Comparison of ENCODE assay signal across 19 cellular contexts in genomic region chr12:127667131-127667685, GRCh38.
DNase-seq lines count a peak whose midpoint lies in the region; ATAC-seq and TF ChIP-seq lines count a peak whose summit lies in the region.
"Had no signal": no experiment of that assay in that cellular context is flagged by ENCODE, and none has a peak within 500 bp of the region (broad histone marks: within the 10 kb centered on the region; RNA-seq: fewer than 3 reads in every experiment).

No MANE protein-coding gene starts in this region.

- no peak overlapping the region for H3K4me3 Mint-ChIP-seq in HFFc6
- H3K4me3 Mint-ChIP-seq: CD14-positive monocyte; CD4-positive, alpha-beta memory T cell had no signal

- no peak overlapping the region for H3K4me3 ChIP-seq in H7 (ENCODE audit: insufficient read depth, low read depth, low read length)
- H3K4me3 ChIP-seq: BLaER1, HAP-1, K562 had no signal

- peak; percentile 26 for DNase-seq in AG08395 (ENCODE audit: low spot score)
- DNase-seq in HFFc6: peak; percentile 35
- DNase-seq in myocyte (ENCODE audit: low read depth): peak; percentile 36
- no peak for DNase-seq in HT-29 (ENCODE audit: low spot score)
- DNase-seq in H7: no peak
- no peak for DNase-seq in activated gamma-delta T cell treated with Interleukin-2 at 50 U/mL for 16 hours
- DNase-seq: 8988T; AML-193; CD4-positive, alpha-beta memory T cell; DMS153; DMS79; GF-D8; GOT3; IMR-90 had no signal

- no peak for TF ChIP-seq CTCF in HFFc6 (IDR thresholded peaks at IDR 0.05)

- no peak for ATAC-seq in GM21529 (IDR thresholded peaks at IDR 0.05; ENCODE audit: unreplicated experiment)
- ATAC-seq: K562 had no signal

- H3K36me3 ChIP-seq in H7 (replicated peaks; ENCODE audit: control insufficient read depth, insufficient read depth, low read length): no peaks in the 10 kb centered on the region
- H3K36me3 ChIP-seq: BLaER1, HAP-1 had no signal

- peaks cover 2% of the 10 kb centered on the region; the same call in 1 of the 2 replicates for H3K27me3 Mint-ChIP-seq in HFFc6 (ENCODE audit: insufficient read depth)

- H3K9me3 Mint-ChIP-seq in HFFc6: no peaks in the 10 kb centered on the region

- peak overlapping the region; percentile 48; the same call in 1 of the 2 replicates for H3K27ac Mint-ChIP-seq in HFFc6
- H3K27ac Mint-ChIP-seq: CD14-positive monocyte; CD4-positive, alpha-beta memory T cell had no signal

- no peaks in the 10 kb centered on the region for H3K27me3 ChIP-seq in H7 (ENCODE audit: control insufficient read depth, insufficient read depth, low read length)
- H3K27me3 ChIP-seq: BLaER1 had no signal

- peaks cover 33% of the 10 kb centered on the region for H3K4me1 Mint-ChIP-seq in HFFc6 (ENCODE audit: low read depth)
- H3K4me1 Mint-ChIP-seq: CD14-positive monocyte; CD4-positive, alpha-beta memory T cell had no signal

- H3K36me3 Mint-ChIP-seq in HFFc6 (ENCODE audit: low read depth): no peaks in the 10 kb centered on the region
- H3K36me3 Mint-ChIP-seq: CD14-positive monocyte; CD4-positive, alpha-beta memory T cell had no signal

Comparison
In these comparisons a context has a peak if more than half of its experiments do, and no peak if none do; other contexts are left out.
1. DNase-seq: peak in AG08395 (single experiment), HFFc6 (single experiment) and myocyte (single experiment); none in HT-29 (single experiment), H7 (single experiment) and activated gamma-delta T cell treated with Interleukin-2 at 50 U/mL for 16 hours (single experiment).